In the genomic region with DNA sequence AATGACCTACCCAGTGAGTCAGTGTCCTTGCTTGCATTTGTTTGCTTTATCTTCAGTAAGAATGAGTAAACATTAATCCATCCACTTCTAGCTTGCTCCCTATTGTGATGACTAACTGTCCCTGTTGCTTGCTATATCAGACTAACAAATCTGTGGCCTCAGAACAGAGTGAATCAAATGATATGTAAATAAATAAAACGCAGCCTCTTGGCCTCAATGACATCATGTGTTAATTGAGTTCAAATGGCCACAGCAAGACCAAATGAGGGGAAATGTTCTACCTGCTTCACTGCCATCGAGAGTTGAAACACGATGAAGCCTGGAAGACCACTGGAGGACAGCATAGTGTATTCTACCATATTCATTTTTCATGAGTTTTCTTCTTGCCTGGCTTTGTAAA, we compare ENCODE assay signal across 13 cellular contexts.
DNase-seq lines count a peak whose midpoint lies in the region; ATAC-seq and TF ChIP-seq lines count a peak whose summit lies in the region.
"Had no signal": no experiment of that assay in that cellular context is flagged by ENCODE, and none has a peak within 500 bp of the region (broad histone marks: within the 10 kb centered on the region; RNA-seq: fewer than 3 reads in every experiment).

No MANE protein-coding gene starts in this region.

- ATAC-seq in GM19351 (IDR thresholded peaks at IDR 0.05; ENCODE audit: unreplicated experiment) = no peak

- H3K9ac ChIP-seq in adipocyte (ENCODE audit: low read length) = no peak overlapping the region

- H3K9me3 Mint-ChIP-seq in Calu3 (ENCODE audit: low read depth, unreplicated experiment) = no peaks in the 10 kb centered on the region

- H3K4me3 ChIP-seq in adipocyte (ENCODE audit: low read length) (no peak overlapping the region), kidney epithelial cell (ENCODE audit: low read depth, low read length) (no peak overlapping the region), vagina (no peak overlapping the region)
- H3K4me3 ChIP-seq: PC-9, stomach had no signal

- H3K36me3 ChIP-seq in adipocyte (ENCODE audit: control insufficient read depth, insufficient read depth, low read length, severe bottlenecking) (no peaks in the 10 kb centered on the region), kidney epithelial cell (ENCODE audit: control insufficient read depth, insufficient read depth, low read length) (no peaks in the 10 kb centered on the region), vagina (no peaks in the 10 kb centered on the region)
- H3K36me3 ChIP-seq: stomach had no signal

- H3K36me3 Mint-ChIP-seq in Calu3 (ENCODE audit: insufficient read depth, unreplicated experiment) = no peaks in the 10 kb centered on the region
- H3K36me3 Mint-ChIP-seq: CD8-positive, alpha-beta memory T cell had no signal

- H3K27me3 ChIP-seq in adipocyte (replicated peaks; ENCODE audit: control insufficient read depth, insufficient read depth, low read length) = no peaks in the 10 kb centered on the region
- H3K27me3 ChIP-seq in kidney epithelial cell (ENCODE audit: control insufficient read depth, insufficient read depth, low read length) = no peaks in the 10 kb centered on the region
- H3K27me3 ChIP-seq in vagina = no peaks in the 10 kb centered on the region
- H3K27me3 ChIP-seq: stomach had no signal

- no peak for TF ChIP-seq POLR2A in vagina (IDR thresholded peaks at IDR 0.05)

- H3K27me3 Mint-ChIP-seq in Calu3 (ENCODE audit: unreplicated experiment) = no peaks in the 10 kb centered on the region
- H3K27me3 Mint-ChIP-seq: CD8-positive, alpha-beta memory T cell had no signal

- CTCF ChIA-PET in Calu3 (lab: Charles Lee) = interaction anchor here (0.9 to 1.1 kb wide), 2 partner anchors 8 to 16 kb away, joined by 3 read pairs; no protein-coding TSS in a partner anchor

- H3K4me1 ChIP-seq in adipocyte (ENCODE audit: control insufficient read depth, insufficient read depth, low read length) (peaks cover 14% of the 10 kb centered on the region), vagina (no peaks in the 10 kb centered on the region)
- H3K4me1 ChIP-seq: stomach had no signal

- peaks cover 20% of the 10 kb centered on the region for H3K4me1 Mint-ChIP-seq in Calu3 (ENCODE audit: low read depth, unreplicated experiment)
- H3K4me1 Mint-ChIP-seq: CD8-positive, alpha-beta memory T cell had no signal

- H3K9me3 ChIP-seq in adipocyte (ENCODE audit: control insufficient read depth, low read length) (no peaks in the 10 kb centered on the region), vagina (no peaks in the 10 kb centered on the region)
- H3K9me3 ChIP-seq: stomach had no signal

- H3K4me3 Mint-ChIP-seq in Calu3 (ENCODE audit: low read depth, unreplicated experiment) = no peak overlapping the region

- intact Hi-C loops in Calu3 (cut with micrococcal nuclease; ENCODE audit: unreplicated experiment) (no loop called here), vagina (cut with DNase I) (no loop called here)

- no TSS peak for BruUV-seq in Calu3 (replicated peaks; lab: Mats Ljungman, UMichigan)

- peak overlapping the region; percentile 36 for H3K27ac Mint-ChIP-seq in Calu3 (ENCODE audit: unreplicated experiment)
- H3K27ac Mint-ChIP-seq: CD8-positive, alpha-beta memory T cell had no signal

- H3K27ac ChIP-seq in vagina = no peak overlapping the region
- H3K27ac ChIP-seq: PC-9, stomach had no signal

- peak; percentile 3 for DNase-seq in Calu3
- DNase-seq in NCI-H1092 treated with DMSO at 0.1 percent for 48 hours (lab: John Stamatoyannopoulos, UW) = peak; percentile 61
- peak; percentile 71 for DNase-seq in adipocyte (ENCODE audit: low read depth)
- DNase-seq in kidney epithelial cell (ENCODE audit: low read depth) = peak; percentile 61
- DNase-seq in HuH-7.5 (ENCODE audit: low spot score) = no peak
- DNase-seq in vagina (ENCODE audit: extremely low spot score in 2 of 2) = no peak
- no peak for DNase-seq in activated T-cell treated with anti-CD3 and anti-CD28 coated beads for 4 hours
- DNase-seq: CD8-positive, alpha-beta memory T cell; dermis blood vessel endothelial cell; MV-4-11; stomach had no signal

- TF ChIP-seq CTCF in Calu3 (IDR thresholded peaks at IDR 0.05; ENCODE audit: unreplicated experiment) (no peak), kidney epithelial cell (IDR thresholded peaks at IDR 0.05; ENCODE audit: insufficient read depth, low read length, poor library complexity, severe bottlenecking) (no peak), vagina (IDR thresholded peaks at IDR 0.05) (no peak)

Comparison
In these comparisons a context has a peak if more than half of its experiments do, and no peak if none do; other contexts are left out.
1. DNase-seq: peak in Calu3 (single experiment), NCI-H1092 treated with DMSO at 0.1 percent for 48 hours (single experiment), adipocyte (single experiment) and kidney epithelial cell (single experiment); none in HuH-7.5 (single experiment), vagina (0 of 2) and activated T-cell treated with anti-CD3 and anti-CD28 coated beads for 4 hours (single experiment).